Comparison of ENCODE assay signal across 14 cellular contexts in genomic region chr1:205293350-205294074, GRCh38. TPM values are rescaled to one million over a fixed set of nuclear protein-coding genes. Genes with fewer than 3 reads are reported as not detected.
DNase-seq lines count a peak whose midpoint lies in the region; ATAC-seq, FAIRE-seq and TF ChIP-seq lines count a peak whose summit lies in the region.
"Had no signal": no experiment of that assay in that cellular context is flagged by ENCODE, and none has a peak within 500 bp of the region (broad histone marks: within the 10 kb centered on the region; RNA-seq: fewer than 3 reads in every experiment).

No MANE protein-coding gene starts in this region.

- peaks cover 21% of the 10 kb centered on the region for H3K4me1 Mint-ChIP-seq in endothelial cell (ENCODE audit: unreplicated experiment)

- peaks cover 21% of the 10 kb centered on the region for H3F3A ChIP-seq in smooth muscle cell (ENCODE audit: low read depth)

- TF ChIP-seq POLR2A in GM12878 (IDR thresholded peaks at IDR 0.05; ENCODE audit: low read depth, low read length), result no peak

- H3K4me3 ChIP-seq in HUES6 (ENCODE audit: low read depth, low read length) (no peak overlapping the region), GM12878 (no peak overlapping the region), smooth muscle cell (no peak overlapping the region)
- H3K4me3 ChIP-seq: gastroesophageal sphincter had no signal

- TF ChIP-seq RAD21 in GM12878 (IDR thresholded peaks at IDR 0.05; ENCODE audit: insufficient read depth, low read depth, low read length), result no peak

- no peak for FAIRE-seq in GM12878 (lab: Jason Lieb, UNC)

- CTCF ChIA-PET in GM12878 (lab: Yijun Ruan, JAX), result interaction anchor here (1.4 to 59.5 kb wide), 7 partner anchors 18 to 61 kb away, joined by 4 to 2333 read pairs (median 6); no protein-coding TSS in a partner anchor

- no TSS peak for BruUV-seq in GM12878 (replicated peaks; lab: Mats Ljungman, UMichigan)

- RAD21 ChIA-PET in GM12878 (lab: Charles Lee; ENCODE audit: unreplicated experiment), result interaction anchor here (1.1 to 3.2 kb wide), 10 partner anchors 8 to 63 kb away, joined by 3 to 25 read pairs (median 8); no protein-coding TSS in a partner anchor

- peaks cover 7% of the 10 kb centered on the region for H3K27me3 Mint-ChIP-seq in endothelial cell (ENCODE audit: unreplicated experiment)

- H3K36me3 ChIP-seq in HUES6 (ENCODE audit: control insufficient read depth, insufficient read depth, low read length) (no peaks in the 10 kb centered on the region), GM12878 (ENCODE audit: control insufficient read depth in 2 of 2, insufficient read depth in 2 of 2, low read length in 1 of 2) (no peaks in the 10 kb centered on the region), smooth muscle cell (ENCODE audit: low read depth) (no peaks in the 10 kb centered on the region)
- H3K36me3 ChIP-seq: gastroesophageal sphincter had no signal

- POLR2A ChIA-PET in GM12878 (lab: Charles Lee), result interaction anchor here (1.4 to 2.2 kb wide), 4 partner anchors 10 to 28 kb away, joined by 4 to 18 read pairs (median 8); partner anchors contain the start of gene NUAK2

- H4K20me1 ChIP-seq in GM12878 (ENCODE audit: control insufficient read depth, insufficient read depth), result no peaks in the 10 kb centered on the region
- H4K20me1 ChIP-seq in smooth muscle cell (ENCODE audit: low read depth), result no peaks in the 10 kb centered on the region

- H3K4me1 ChIP-seq in HUES6 (ENCODE audit: control insufficient read depth, insufficient read depth, low read length) (peaks cover 50% of the 10 kb centered on the region), GM12878 (ENCODE audit: control insufficient read depth, insufficient read depth, low read length) (peaks cover 11% of the 10 kb centered on the region), smooth muscle cell (ENCODE audit: low read depth) (peaks cover 51% of the 10 kb centered on the region)

- no peaks in the 10 kb centered on the region for H3K9me3 Mint-ChIP-seq in endothelial cell (ENCODE audit: unreplicated experiment)
- H3K9me3 Mint-ChIP-seq: activated naive CD8-positive, alpha-beta T cell treated with anti-CD3 and anti-CD28 coated beads, Interleukin-2, amount 50 U/mL, for 24 hours had no signal

- no peak overlapping the region for H2AFZ ChIP-seq in GM12878 (ENCODE audit: control insufficient read depth, low read depth, low read length)
- no peak overlapping the region for H2AFZ ChIP-seq in smooth muscle cell (ENCODE audit: low read depth)

- H3K79me2 ChIP-seq in GM12878 (ENCODE audit: control insufficient read depth, insufficient read depth, low read length) (no peaks in the 10 kb centered on the region), smooth muscle cell (ENCODE audit: low read depth) (no peaks in the 10 kb centered on the region)

- intact Hi-C loops in GM12878 (cut with micrococcal nuclease; ENCODE audit: unreplicated experiment), result no loop called here

- H3K27me3 ChIP-seq in HUES6 (ENCODE audit: control insufficient read depth, insufficient read depth, low read length) (no peaks in the 10 kb centered on the region), GM12878 (replicated peaks in 1 of 2; ENCODE audit: control insufficient read depth in 2 of 2, insufficient read depth in 2 of 2, low read length in 1 of 2) (no peaks in the 10 kb centered on the region; a peak in 1 of 4 replicates), smooth muscle cell (ENCODE audit: low read depth) (no peaks in the 10 kb centered on the region)
- H3K27me3 ChIP-seq: gastroesophageal sphincter had no signal

- no peak for TF ChIP-seq CTCF in GM12878 (IDR thresholded peaks at IDR 0.05 in 2 of 3, conservative IDR thresholded peaks at IDR 0.05 in 1 of 3; ENCODE audit: control insufficient read depth in 2 of 3, extremely low read depth in 1 of 3, insufficient read depth in 1 of 3, low read depth in 3 of 3, low read length in 3 of 3)
- no peak for TF ChIP-seq CTCF in smooth muscle cell (IDR thresholded peaks at IDR 0.05; ENCODE audit: borderline replicate concordance, insufficient read depth, poor library complexity, severe bottlenecking)
- no peak for TF ChIP-seq CTCF in endothelial cell (IDR thresholded peaks at IDR 0.05; ENCODE audit: unreplicated experiment)

- DNase-seq in GM12878 (ENCODE audit: low read depth, low spot score), result no peak
- DNase-seq in kidney tubule cell (ENCODE audit: low spot score), result peak; percentile 67
- DNase-seq in smooth muscle cell (lab: John Stamatoyannopoulos, UW; ENCODE audit: unreplicated experiment), result no peak
- no peak for DNase-seq in endothelial cell (ENCODE audit: low spot score)
- DNase-seq in Ammon's horn (ENCODE audit: low spot score), result no peak
- DNase-seq in NCI-H2227 (lab: John Stamatoyannopoulos, UW; ENCODE audit: unreplicated experiment), result no peak
- DNase-seq: activated naive CD8-positive, alpha-beta T cell treated with anti-CD3 and anti-CD28 coated beads, Interleukin-2, amount 50 U/mL, for 24 hours; NCI-H187; nucleus accumbens; OCI-M1 had no signal

- H3K27ac Mint-ChIP-seq in endothelial cell (ENCODE audit: unreplicated experiment), result no peak overlapping the region

- in situ Hi-C loops in GM12878 (cut with MboI), result no loop called here

- peak; percentile 10 for ATAC-seq in GM12878
- no peak for ATAC-seq in HG02588 (IDR thresholded peaks at IDR 0.05; ENCODE audit: unreplicated experiment)
- ATAC-seq: activated CD4-positive, CD25-positive, alpha-beta regulatory T cell treated with anti-CD3 and anti-CD28 coated beads, Interleukin-2, amount 50 U/mL, for 24 hours; activated naive CD8-positive, alpha-beta T cell treated with anti-CD3 and anti-CD28 coated beads, Interleukin-2, amount 50 U/mL, for 24 hours had no signal

- H3K9me3 ChIP-seq in HUES6 (ENCODE audit: control insufficient read depth, insufficient read depth, low read depth, low read length) (no peaks in the 10 kb centered on the region), GM12878 (replicated peaks; ENCODE audit: control insufficient read depth, insufficient read depth, low read length) (no peaks in the 10 kb centered on the region), smooth muscle cell (replicated peaks; ENCODE audit: low read depth) (no peaks in the 10 kb centered on the region)
- H3K9me3 ChIP-seq: gastroesophageal sphincter had no signal

- TF ChIP-seq EP300 in GM12878 (IDR thresholded peaks at IDR 0.05; ENCODE audit: borderline replicate concordance in 1 of 2, control insufficient read depth in 1 of 2, low read depth in 2 of 2, low read length in 2 of 2), result no peak

- H3K36me3 Mint-ChIP-seq in endothelial cell (ENCODE audit: low read depth, unreplicated experiment), result no peaks in the 10 kb centered on the region

- SMC1A ChIA-PET in GM12878 (lab: Charles Lee; ENCODE audit: uncharacterized antibody, unreplicated experiment), result interaction anchor here (1.3 to 4.1 kb wide), 9 partner anchors 9 to 31 kb away, joined by 5 to 28 read pairs (median 9); partner anchors contain the start of gene NUAK2

- H3K27ac ChIP-seq in HUES6 (ENCODE audit: low read depth, low read length) (peak overlapping the region; percentile 98), GM12878 (ENCODE audit: control insufficient read depth, insufficient read depth) (no peak overlapping the region), smooth muscle cell (ENCODE audit: low read depth) (peak overlapping the region; percentile 92)

- 89% methylated on average over 10 of the region's 10 CpGs for WGBS in GM12878 (ENCODE audit: insufficient coverage, insufficient replicate concordance, low lambda C conversion rate, missing lambda C conversion rate)
- WGBS in smooth muscle cell (ENCODE audit: low lambda C conversion rate), result 76% methylated on average over 10 of the region's 10 CpGs

- no peak overlapping the region for H3K4me3 Mint-ChIP-seq in endothelial cell (ENCODE audit: unreplicated experiment)
- H3K4me3 Mint-ChIP-seq: activated naive CD8-positive, alpha-beta T cell treated with anti-CD3 and anti-CD28 coated beads, Interleukin-2, amount 50 U/mL, for 24 hours had no signal

- H3K9ac ChIP-seq in HUES6 (ENCODE audit: low read length) (peak overlapping the region; percentile 89), GM12878 (ENCODE audit: control insufficient read depth, insufficient read depth, low read length) (no peak overlapping the region), smooth muscle cell (ENCODE audit: low read depth) (peak overlapping the region; percentile 74)

- H3K4me2 ChIP-seq in GM12878 (ENCODE audit: control insufficient read depth, insufficient read depth) (no peak overlapping the region), smooth muscle cell (peak overlapping the region; percentile 49)

TF ChIP-seq in GM12878, 131 proteins besides CTCF, POLR2A, EP300 and RAD21:
- no peak for TF ChIP-seq BMI1 (IDR thresholded peaks at IDR 0.05; ENCODE audit: borderline replicate concordance)
- no peak for TF ChIP-seq SUPT20H (IDR thresholded peaks at IDR 0.05; ENCODE audit: borderline replicate concordance, control insufficient read depth, low read depth, low read length)

RNA-seq across cellular contexts. Expression of gene NUAK2, which starts 28.0 kb away (rescaled TPM):
- 16.3 and 17.6 TPM in 2 replicates for total RNA-seq in GM12878 (2013; cell fraction: nucleolus; rRNA removed)
- 1.6 and 2.0 TPM in 2 replicates for total RNA-seq in GM12878 (2014; rRNA removed)
- 0.83 and 1.2 TPM in 2 replicates for total RNA-seq in GM12878 (2014; rRNA removed; fragmentation: Illumina TruSeq; extraction: Trizol)
- total RNA-seq in GM12878 (2021), result 3.0 TPM in 2 replicates
- polyA plus RNA-seq in GM12878 (2011; ENCODE audit: low read depth), result 0.26 TPM
- polyA plus RNA-seq in GM12878 (2011; rRNA removed), result 1.4 and 2.0 TPM in 2 replicates
- 1.7 and 2.1 TPM in 2 replicates for polyA plus RNA-seq in GM12878 (2011; cell fraction: cytosol; rRNA removed)
- 3.5 and 3.8 TPM in 2 replicates for polyA plus RNA-seq in GM12878 (2011; cell fraction: nucleus; rRNA removed)
- 0.47 and 0.66 TPM in 2 replicates for polyA plus RNA-seq in GM12878 (2012)
- polyA plus RNA-seq in GM12878 (2014; fragmentation: Illumina TruSeq; extraction: Trizol), result 0.81 and 1.2 TPM in 2 replicates
- under 1 TPM; 0.27 to 0.31 TPM for polyA plus RNA-seq in GM12878 (2014; fragmentation: Nextera tagmentation; extraction: Ambion mirVana)
- 1.1 and 1.4 TPM in 2 replicates for polyA plus RNA-seq in GM12878 (2014; rRNA removed)
- 1 to 10 TPM in 1 of 2 experiments, under 1 TPM in 1; 0.87 to 1.3 TPM for polyA plus RNA-seq in GM12878 (2016; fragmentation: Nextera tagmentation; extraction: Ambion mirVana)
- polyA minus RNA-seq in GM12878 (2011; rRNA and poly(A)+ RNA removed), result 2.3 and 3.9 TPM in 2 replicates
- polyA minus RNA-seq in GM12878 (2011; cell fraction: cytosol; rRNA and poly(A)+ RNA removed), result 2.6 and 2.9 TPM in 2 replicates
- polyA minus RNA-seq in GM12878 (2011; cell fraction: nucleus; rRNA and poly(A)+ RNA removed), result 2.5 and 3.7 TPM in 2 replicates
- total RNA-seq in smooth muscle cell, result 6.6 and 11.3 TPM in 2 replicates
- 15.8 and 16.8 TPM in 2 replicates for polyA plus RNA-seq in smooth muscle cell
- 3.6 TPM for total RNA-seq in endothelial cell (ENCODE audit: unreplicated experiment)
